Comparison of ENCODE assay signal across 8 cellular contexts in the genomic region with DNA sequence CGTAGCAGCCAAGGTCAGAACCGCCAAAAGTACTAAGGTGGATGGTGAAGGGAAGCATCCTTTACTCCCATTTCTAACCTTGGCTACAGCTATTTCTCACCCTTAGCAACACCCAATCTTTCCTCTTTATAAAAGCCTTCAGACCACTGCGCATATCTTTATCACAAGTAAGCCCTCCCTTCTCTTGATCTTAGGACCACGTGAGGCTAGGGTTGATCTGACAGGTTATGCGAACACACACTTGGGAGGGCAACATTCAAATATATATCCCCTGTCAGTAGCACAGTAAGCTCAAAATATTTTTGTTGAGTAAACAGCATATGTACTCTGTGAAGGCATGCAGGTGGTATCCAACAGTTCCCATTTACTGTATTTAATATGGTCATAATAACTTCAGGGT. TPM values are rescaled to one million over a fixed set of nuclear protein-coding genes. Genes with fewer than 3 reads are reported as not detected.
DNase-seq lines count a peak whose midpoint lies in the region; ATAC-seq, FAIRE-seq and TF ChIP-seq lines count a peak whose summit lies in the region.

No MANE protein-coding gene starts in this region.

- H3K36me3 ChIP-seq in SU-DHL-6 (ENCODE audit: low read length) (no peaks in the 10 kb centered on the region), gastroesophageal sphincter (no peaks in the 10 kb centered on the region), spleen (no peaks in the 10 kb centered on the region)

- H2AFZ ChIP-seq in SU-DHL-6 (ENCODE audit: low read depth, low read length, severe bottlenecking): peak overlapping the region; percentile 81

- H3K4me3 ChIP-seq in SU-DHL-6 (ENCODE audit: insufficient read depth, low read length, poor library complexity, severe bottlenecking) (peak overlapping the region; percentile 56), gastroesophageal sphincter (peak overlapping the region; percentile 60 to 97), spleen (peak overlapping the region in 6 of 8 donors; percentile 73 to 84 (median 80))

- no peaks in the 10 kb centered on the region for H4K20me1 ChIP-seq in SU-DHL-6 (ENCODE audit: low read depth, low read length)

- H3K27ac ChIP-seq in SU-DHL-6 (ENCODE audit: low read depth, low read length) (peak overlapping the region; percentile 84), gastroesophageal sphincter (peak overlapping the region; percentile 84 to 100 (median 98)), spleen (peak overlapping the region; percentile 95 to 100 (median 98))

- TF ChIP-seq CTCF in SU-DHL-6 (IDR thresholded peaks at IDR 0.05; ENCODE audit: insufficient read depth, low read length, poor library complexity, severe bottlenecking): no peak
- no peak for TF ChIP-seq CTCF in gastroesophageal sphincter (IDR thresholded peaks at IDR 0.05)
- no peak for TF ChIP-seq CTCF in spleen (IDR thresholded peaks at IDR 0.05 in 8 of 11, conservative IDR thresholded peaks at IDR 0.05 in 3 of 11)

- FAIRE-seq in GM19239 (lab: Jason Lieb, UNC): peak; percentile 66

- H3K79me2 ChIP-seq in SU-DHL-6 (ENCODE audit: insufficient read depth, low read length): no peaks in the 10 kb centered on the region

- H3K9me2 ChIP-seq in SU-DHL-6 (replicated peaks; ENCODE audit: insufficient read depth, low read length): no peaks in the 10 kb centered on the region

- H3K9me3 ChIP-seq in SU-DHL-6 (ENCODE audit: insufficient read depth, low read length): no peaks in the 10 kb centered on the region
- H3K9me3 ChIP-seq in gastroesophageal sphincter: no peaks in the 10 kb centered on the region
- no peaks in the 10 kb centered on the region for H3K9me3 ChIP-seq in spleen

- no peak for TF ChIP-seq POLR2A in gastroesophageal sphincter (IDR thresholded peaks at IDR 0.05)
- TF ChIP-seq POLR2A in spleen (IDR thresholded peaks at IDR 0.05): no peak

- H3K9ac ChIP-seq in SU-DHL-6 (ENCODE audit: low read length): peak overlapping the region; percentile 79

- intact Hi-C loops in spleen (cut with DNase I; ENCODE audit: low total_unique reads): no loop called here

- H3K4me1 ChIP-seq in gastroesophageal sphincter (peaks cover 3 to 60% (median 8%) of the 10 kb centered on the region in 3 donors), spleen (peaks cover 9 to 59% (median 27%) of the 10 kb centered on the region in 6 donors)

- DNase-seq in GM19239 (ENCODE audit: insufficient read length, low spot score) (no peak), spleen (no peak), NCI-H2081 treated with DMSO at 0.1 percent for 48 hours (lab: John Stamatoyannopoulos, UW) (no peak), DMS153 treated with DMSO at 0.1 percent for 48 hours (lab: John Stamatoyannopoulos, UW; ENCODE audit: unreplicated experiment) (no peak)

- peaks cover 23% of the 10 kb centered on the region for H3F3A ChIP-seq in SU-DHL-6 (ENCODE audit: insufficient read depth)

- peak overlapping the region; percentile 84 for H3K4me2 ChIP-seq in SU-DHL-6 (ENCODE audit: low read depth, low read length, poor library complexity, severe bottlenecking)

- ATAC-seq in gastroesophageal sphincter (no peak), esophagus mucosa (no peak), HG03432 (IDR thresholded peaks at IDR 0.05; ENCODE audit: unreplicated experiment) (no peak)

- H3K27me3 ChIP-seq in SU-DHL-6 (ENCODE audit: low read length) (no peaks in the 10 kb centered on the region), gastroesophageal sphincter (no peaks in the 10 kb centered on the region), spleen (replicated peaks in 1 of 7) (no peaks in the 10 kb centered on the region)

- TF ChIP-seq EP300 in gastroesophageal sphincter (IDR thresholded peaks at IDR 0.05): no peak

- WGBS in gastroesophageal sphincter (ENCODE audit: low coverage in 1 of 2), 2 donors: 67 to 81% methylated on average over 5 of the region's 5 CpGs
- 53 to 77% (median 68%) methylated on average over 5 of the region's 5 CpGs for WGBS in spleen, 5 donors

RNA-seq across cellular contexts. Expression of gene ARSB, which starts 1.5 kb away (rescaled TPM):
- total RNA-seq in gastroesophageal sphincter (100 to 1,000 TPM in 1 of 4 donors, 10 to 100 TPM in 3; 23.0 to 109 (median 52.6) TPM), spleen (10 to 100 TPM in 5 of 7 donors, 1 to 10 TPM in 2; 9.1 to 18.5 (median 12.8) TPM), esophagus mucosa (1.8 TPM)
- polyA plus RNA-seq in spleen: 1 to 10 TPM; 1.1 to 2.2 (median 1.6) TPM
